11 cellular contexts compared by ENCODE assay signal in genomic region chr14:93759781-93760307, GRCh38. TPM values are rescaled to one million over a fixed set of nuclear protein-coding genes. Genes with fewer than 3 reads are reported as not detected.
A peak's percentile ranks its signal among the peaks of the same experiment; 100 is the strongest.
DNase-seq lines count a peak whose midpoint lies in the region; ATAC-seq and TF ChIP-seq lines count a peak whose summit lies in the region.
"Had no signal": no experiment of that assay in that cellular context is flagged by ENCODE, and none has a peak within 500 bp of the region (broad histone marks: within the 10 kb centered on the region; RNA-seq: fewer than 3 reads in every experiment).

No MANE protein-coding gene starts in this region.

- BruUV-seq in MCF 10A (replicated peaks; lab: Mats Ljungman, UMichigan), result no TSS peak

- TF ChIP-seq CTCF in breast epithelium (IDR thresholded peaks at IDR 0.05) (no peak), MCF 10A (IDR thresholded peaks at IDR 0.05; ENCODE audit: unreplicated experiment) (no peak), nephron progenitor cell (IDR thresholded peaks at IDR 0.05) (no peak)

- H3K36me3 Mint-ChIP-seq in MCF 10A (ENCODE audit: insufficient read depth, unreplicated experiment) (peaks cover 6% of the 10 kb centered on the region), nephron progenitor cell (ENCODE audit: low read depth) (no peaks in the 10 kb centered on the region)

- peak in 1 of 2 donors; percentile 54 for DNase-seq in breast epithelium (ENCODE audit: low spot score in 2 of 2)
- DNase-seq in MCF 10A (ENCODE audit: unreplicated experiment), result no peak
- peak; percentile 59 for DNase-seq in globus pallidus (ENCODE audit: low spot score)
- peak; percentile 58 for DNase-seq in nephron progenitor cell
- DNase-seq in aorta, result peak; percentile 72 to 87
- no peak for DNase-seq in GDM1 (lab: John Stamatoyannopoulos, UW)
- DNase-seq in activated CD8-positive, alpha-beta memory T cell treated with anti-CD3 and anti-CD28 coated beads for 24 hours, result no peak
- DNase-seq: activated CD4-positive, alpha-beta T cell treated with anti-CD3 and anti-CD28 coated beads for 36 hours; activated naive CD4-positive, alpha-beta T cell treated with Interleukin-2 at 50 U/mL for 16 hours; NCI-H187 had no signal

- H3K4me1 Mint-ChIP-seq in MCF 10A (ENCODE audit: insufficient read depth, unreplicated experiment), result peaks cover 12% of the 10 kb centered on the region
- H3K4me1 Mint-ChIP-seq in nephron progenitor cell, result peaks cover 73% of the 10 kb centered on the region
- H3K4me1 Mint-ChIP-seq: activated CD4-positive, alpha-beta T cell treated with anti-CD3 and anti-CD28 coated beads for 36 hours had no signal

- H3K27ac ChIP-seq in breast epithelium, result peak overlapping the region; percentile 33 to 45
- no peak overlapping the region for H3K27ac ChIP-seq in aorta (ENCODE audit: low read depth in 1 of 2, low read length in 2 of 2)

- H3K9me3 ChIP-seq in breast epithelium (no peaks in the 10 kb centered on the region), aorta (ENCODE audit: control insufficient read depth, low read length) (no peaks in the 10 kb centered on the region)

- H3K4me3 ChIP-seq in breast epithelium (no peak overlapping the region), aorta (ENCODE audit: low read length in 2 of 2) (no peak overlapping the region)

- CTCF ChIA-PET in MCF 10A (lab: Yijun Ruan, JAX), result no interaction called here

- no peak overlapping the region for H3K4me3 Mint-ChIP-seq in MCF 10A (ENCODE audit: unreplicated experiment)
- no peak overlapping the region for H3K4me3 Mint-ChIP-seq in nephron progenitor cell
- H3K4me3 Mint-ChIP-seq: activated CD4-positive, alpha-beta T cell treated with anti-CD3 and anti-CD28 coated beads for 36 hours had no signal

- intact Hi-C loops in breast epithelium (cut with DNase I; ENCODE audit: low total_unique reads), result loop anchor here (5.0 kb wide), 1 partner anchor 1932 kb away; no protein-coding TSS in a partner anchor
- intact Hi-C loops in MCF 10A (cut with micrococcal nuclease), result no loop called here
- intact Hi-C loops in aorta (cut with DNase I), result no loop called here

- H3K4me1 ChIP-seq in breast epithelium, result no peaks in the 10 kb centered on the region
- H3K4me1 ChIP-seq in aorta (ENCODE audit: control insufficient read depth in 1 of 2, insufficient read depth in 2 of 2, low read length in 2 of 2), result no peaks in the 10 kb centered on the region

- no peaks in the 10 kb centered on the region for H3K27me3 ChIP-seq in breast epithelium
- no peaks in the 10 kb centered on the region for H3K27me3 ChIP-seq in aorta (ENCODE audit: control insufficient read depth in 1 of 2, insufficient read depth in 2 of 2, low read length in 1 of 2)

- H3K36me3 ChIP-seq in breast epithelium, result no peaks in the 10 kb centered on the region
- H3K36me3 ChIP-seq in aorta (ENCODE audit: control insufficient read depth in 1 of 2, insufficient read depth in 2 of 2, low read length in 1 of 2), result no peaks in the 10 kb centered on the region

- H3K9me3 Mint-ChIP-seq in MCF 10A (ENCODE audit: unreplicated experiment) (no peaks in the 10 kb centered on the region), nephron progenitor cell (peaks cover 4% of the 10 kb centered on the region)

- POLR2A ChIA-PET in MCF 10A (lab: Yijun Ruan, JAX), result no interaction called here

- 2% methylated on average over 14 of the region's 14 CpGs for WGBS in aorta, 2 donors

- ATAC-seq in aorta (ENCODE audit: low FRiP score), result peak; percentile 88
- ATAC-seq in HG03039 (IDR thresholded peaks at IDR 0.05; ENCODE audit: unreplicated experiment), result no peak
- ATAC-seq: activated CD4-positive, alpha-beta T cell treated with anti-CD3 and anti-CD28 coated beads for 36 hours had no signal

- no peak overlapping the region for H3K27ac Mint-ChIP-seq in MCF 10A (ENCODE audit: low read depth, unreplicated experiment)
- H3K27ac Mint-ChIP-seq in nephron progenitor cell, result peak overlapping the region; percentile 59
- H3K27ac Mint-ChIP-seq: activated CD4-positive, alpha-beta T cell treated with anti-CD3 and anti-CD28 coated beads for 36 hours had no signal

- no peak for TF ChIP-seq POLR2A in breast epithelium (IDR thresholded peaks at IDR 0.05)

- H3K27me3 Mint-ChIP-seq in MCF 10A (ENCODE audit: insufficient read depth, unreplicated experiment) (peaks cover 38% of the 10 kb centered on the region), nephron progenitor cell (ENCODE audit: low read depth, poor library complexity) (peaks cover 3% of the 10 kb centered on the region)

RNA-seq across cellular contexts. Expression of gene PRIMA1, which starts 28.4 kb away (rescaled TPM):
- total RNA-seq in breast epithelium (1 to 10 TPM in 2 of 3 donors, under 1 TPM in 1; 0.98 to 2.1 (median 1.3) TPM), MCF 10A (2022) (0.07 TPM in 1 of 2 replicates, not detected in the other), aorta (1 to 10 TPM; 6.7 to 8.9 TPM)
- polyA plus RNA-seq in aorta, result under 1 TPM; 0.38 to 0.69 TPM
- total RNA-seq: activated CD4-positive, alpha-beta T cell treated with anti-CD3 and anti-CD28 coated beads for 36 hours had no signal

Comparison
In these comparisons a context has a peak if more than half of its experiments do, and no peak if none do; other contexts are left out.
1. DNase-seq: peak in globus pallidus (single experiment), nephron progenitor cell (single experiment) and aorta (2 of 2); none in MCF 10A (single experiment), GDM1 (single experiment) and activated CD8-positive, alpha-beta memory T cell treated with anti-CD3 and anti-CD28 coated beads for 24 hours (single experiment).
2. H3K27ac ChIP-seq: peak in breast epithelium (2 of 2); none in aorta (0 of 2).